Comparison of ENCODE assay signal across 23 cellular contexts in genomic region chr16:7397901-7398300, GRCh38.
DNase-seq lines count a peak whose midpoint lies in the region; ATAC-seq and TF ChIP-seq lines count a peak whose summit lies in the region.
"Had no signal": no experiment of that assay in that cellular context is flagged by ENCODE, and none has a peak within 500 bp of the region (broad histone marks: within the 10 kb centered on the region; RNA-seq: fewer than 3 reads in every experiment).

No MANE protein-coding gene starts in this region.

- no peak overlapping the region for H3K4me3 ChIP-seq in fibroblast of pulmonary artery (replicated peaks; ENCODE audit: low read depth, low read length)
- no peak overlapping the region for H3K4me3 ChIP-seq in psoas muscle
- no peak overlapping the region for H3K4me3 ChIP-seq in adrenal gland
- H3K4me3 ChIP-seq: heart right ventricle, PC-9, SK-N-MC, stomach, upper lobe of left lung had no signal

- intact Hi-C loops in psoas muscle (cut with DNase I) (loop anchor here in 1 of 2 donors (10.0 kb wide), 1 partner anchor 107 kb away; no protein-coding TSS in a partner anchor), adrenal gland (cut with DNase I) (no loop called here)

- peaks cover 76% of the 10 kb centered on the region for H3K4me1 ChIP-seq in psoas muscle
- no peaks in the 10 kb centered on the region for H3K4me1 ChIP-seq in adrenal gland (replicated peaks in 1 of 2)
- H3K4me1 ChIP-seq: stomach, upper lobe of left lung had no signal

- DNase-seq in Daoy (ENCODE audit: low read depth): peak; percentile 60
- peak; percentile 90 for DNase-seq in RPMI7951 (ENCODE audit: low read depth)
- DNase-seq in fibroblast of pulmonary artery (ENCODE audit: low read depth): peak; percentile 0
- no peak for DNase-seq in psoas muscle
- DNase-seq in cortex of kidney (lab: John Stamatoyannopoulos, UW): no peak
- no peak for DNase-seq in adrenal gland
- DNase-seq: activated CD4-positive, alpha-beta T cell treated with anti-CD3 and anti-CD28 coated beads for 1 hour; COR-L47; effector memory CD8-positive, alpha-beta T cell; heart right ventricle; Kasumi-1; NCI-H1105 treated with DMSO at 0.1 percent for 48 hours; NCI-H2107; PC-9; right cardiac atrium; stimulated activated CD4-positive, alpha-beta T cell treated with anti-CD3 and anti-CD28 coated beads, Interleukin-2, amount 100 ng/mL, for 24 hours; stomach; T1000; upper lobe of left lung had no signal

- H3K27me3 ChIP-seq in psoas muscle (ENCODE audit: insufficient read depth in 3 of 3, low read length in 2 of 3) (no peaks in the 10 kb centered on the region), adrenal gland (no peaks in the 10 kb centered on the region)
- H3K27me3 ChIP-seq: heart right ventricle, stomach, upper lobe of left lung had no signal

- peak; percentile 34 to 57 (median 46) for ATAC-seq in psoas muscle
- ATAC-seq in HG03571 (IDR thresholded peaks at IDR 0.05; ENCODE audit: unreplicated experiment): no peak
- ATAC-seq in GM18502 (IDR thresholded peaks at IDR 0.05; ENCODE audit: poor library complexity, unreplicated experiment): no peak
- ATAC-seq: activated T-helper 17 cell treated with anti-CD3 and anti-CD28 coated beads, Interleukin-2, amount 50 U/mL, for 72 hours; effector memory CD8-positive, alpha-beta T cell; heart right ventricle; right cardiac atrium had no signal

- peak overlapping the region; percentile 58 for H3K27ac ChIP-seq in psoas muscle
- H3K27ac ChIP-seq in adrenal gland: no peak overlapping the region
- H3K27ac ChIP-seq: heart right ventricle, PC-9, SK-N-MC, stomach, upper lobe of left lung had no signal

- no peak for TF ChIP-seq POLR2A in adrenal gland (IDR thresholded peaks at IDR 0.05)

- H3K9me3 ChIP-seq in psoas muscle (no peaks in the 10 kb centered on the region), adrenal gland (replicated peaks in 1 of 3) (no peaks in the 10 kb centered on the region)
- H3K9me3 ChIP-seq: heart right ventricle, stomach, upper lobe of left lung had no signal

- TF ChIP-seq CTCF in fibroblast of pulmonary artery (IDR thresholded peaks at IDR 0.05; ENCODE audit: low read length, missing control alignments) (no peak), psoas muscle (IDR thresholded peaks at IDR 0.05) (no peak), adrenal gland (IDR thresholded peaks at IDR 0.05) (no peak)

- WGBS in psoas muscle, 3 donors: 41 to 65% (median 42%) methylated on average over 5 of the region's 5 CpGs
- WGBS in adrenal gland, 4 donors: 73 to 79% (median 74%) methylated on average over 5 of the region's 5 CpGs

- H3K36me3 ChIP-seq in psoas muscle (ENCODE audit: insufficient read depth in 1 of 2, low read depth in 1 of 2): no peaks in the 10 kb centered on the region
- H3K36me3 ChIP-seq in adrenal gland (replicated peaks in 1 of 2): no peaks in the 10 kb centered on the region
- H3K36me3 ChIP-seq: heart right ventricle, stomach, upper lobe of left lung had no signal

Comparison
In these comparisons a context has a peak if more than half of its experiments do, and no peak if none do; other contexts are left out.
1. DNase-seq: peak in Daoy (single experiment), RPMI7951 (single experiment) and fibroblast of pulmonary artery (single experiment); none in psoas muscle (0 of 2), cortex of kidney (single experiment) and adrenal gland (0 of 7).
2. ATAC-seq: peak in psoas muscle (4 of 4); none in HG03571 (single experiment) and GM18502 (single experiment).